Comparison of ENCODE assay signal across 31 cellular contexts in genomic region chr12:107986183-107986582, GRCh38.
"Had no signal": no experiment of that assay in that cellular context is flagged by ENCODE, and none has a peak within 500 bp of the region (broad histone marks: within the 10 kb centered on the region; RNA-seq: fewer than 3 reads in every experiment).

No MANE protein-coding gene starts in this region.

- H3K27me3 ChIP-seq: ovary, right atrium auricular region, right lobe of liver, sigmoid colon had no signal

- H3K27ac Mint-ChIP-seq: naive thymus-derived CD8-positive, alpha-beta T cell; natural killer cell; natural killer cell treated with Interleukin-12 subunit alpha and Interleukin-12 subunit beta and Interleukin-15 and Interleukin-18, amount 100 ng/mL, for 72 hours; nephron; nephron progenitor cell; neural progenitor cell; progenitor cell of endocrine pancreas had no signal

- H3K4me1 ChIP-seq: neural progenitor cell, pancreas, parathyroid adenoma, prostate gland, psoas muscle, right atrium auricular region, right lobe of liver, sigmoid colon, spleen had no signal

- H3K4me3 ChIP-seq: neural progenitor cell, ovary, pancreas, prostate gland, psoas muscle, right atrium auricular region, right lobe of liver, sigmoid colon, skin epidermis, smooth muscle cell, spleen had no signal

- H3K79me2 ChIP-seq: parathyroid adenoma had no signal

- H3K4me2 ChIP-seq: neural progenitor cell, smooth muscle cell had no signal

- FAIRE-seq: pancreas, small intestine had no signal

- DNase-seq: naive thymus-derived CD8-positive, alpha-beta T cell; natural killer cell; nephron progenitor cell; nucleus accumbens; occipital lobe; ovary; pancreas; posterior cingulate gyrus; psoas muscle; retina; right cardiac atrium; right lobe of liver; sigmoid colon; small intestine; spleen; stimulated activated CD4-positive, alpha-beta T cell treated with anti-CD3 and anti-CD28 coated beads, Interleukin-12 subunit alpha, Interleukin-12 subunit beta, amount 100 ng/mL, for 4 hours; stimulated activated CD4-positive, alpha-beta T cell treated with anti-CD3 and anti-CD28 coated beads, Interleukin-15, amount 100 ng/mL, for 24 hours; stimulated activated CD4-positive, alpha-beta T cell treated with anti-CD3 and anti-CD28 coated beads, Interleukin-1b, Interleukin-23, amount 100 ng/mL, for 48 hours; stimulated activated CD4-positive, alpha-beta T cell treated with anti-CD3 and anti-CD28 coated beads, Interleukin-2, amount 100 ng/mL, for 24 hours had no signal

- H3K36me3 ChIP-seq: neural progenitor cell, neutrophil, ovary, pancreas, prostate gland, right atrium auricular region, right lobe of liver, sigmoid colon, spleen had no signal

- ATAC-seq: naive thymus-derived CD8-positive, alpha-beta T cell; natural killer cell; natural killer cell treated with Interleukin-12 subunit alpha and Interleukin-12 subunit beta and Interleukin-15 and Interleukin-18, amount 100 ng/mL, for 72 hours; pancreas; psoas muscle; right cardiac atrium; right lobe of liver; sciatic nerve had no signal

- H2AFZ ChIP-seq: neural progenitor cell, parathyroid adenoma had no signal

- H3K4me1 Mint-ChIP-seq: naive thymus-derived CD8-positive, alpha-beta T cell; natural killer cell; nephron; nephron progenitor cell; neural crest cell; neural progenitor cell had no signal

- H3K36me3 Mint-ChIP-seq: naive thymus-derived CD8-positive, alpha-beta T cell; natural killer cell; natural killer cell treated with Interleukin-12 subunit alpha and Interleukin-12 subunit beta and Interleukin-15 and Interleukin-18, amount 100 ng/mL, for 72 hours; neural progenitor cell had no signal

- H3K4me3 Mint-ChIP-seq: naive thymus-derived CD8-positive, alpha-beta T cell; natural killer cell; natural killer cell treated with Interleukin-12 subunit alpha and Interleukin-12 subunit beta and Interleukin-15 and Interleukin-18, amount 100 ng/mL, for 72 hours; nephron; nephron progenitor cell; neural crest cell; neural progenitor cell had no signal

- H3K9me3 ChIP-seq: neutrophil, ovary, pancreas, prostate gland, psoas muscle, right atrium auricular region, right lobe of liver, sigmoid colon, spleen had no signal

- H3K9ac ChIP-seq: neural progenitor cell, parathyroid adenoma had no signal

- H3K9me3 Mint-ChIP-seq: natural killer cell; natural killer cell treated with Interleukin-12 subunit alpha and Interleukin-12 subunit beta and Interleukin-15 and Interleukin-18, amount 100 ng/mL, for 72 hours; nephron; nephron progenitor cell; neural crest cell; neural progenitor cell had no signal

- H3K27ac ChIP-seq: neural progenitor cell, neutrophil, ovary, pancreas, parathyroid adenoma, prostate gland, psoas muscle, right atrium auricular region, right lobe of liver, sigmoid colon, skin epidermis, spleen had no signal
